8 cellular contexts compared by ENCODE assay signal in genomic region chr2:127086800-127087737, GRCh38. TPM values are rescaled to one million over a fixed set of nuclear protein-coding genes. Genes with fewer than 3 reads are reported as not detected.
A peak's percentile ranks its signal among the peaks of the same experiment; 100 is the strongest.
DNase-seq lines count a peak whose midpoint lies in the region; TF ChIP-seq lines count a peak whose summit lies in the region.

No MANE protein-coding gene starts in this region.

- peaks cover 25 to 35% of the 10 kb centered on the region in 2 donors for H3K4me1 ChIP-seq in mucosa of rectum (ENCODE audit: control insufficient read depth in 2 of 2, insufficient read depth in 2 of 2, low read length in 2 of 2)

- TF ChIP-seq CTCF in GM12875 (IDR thresholded peaks at IDR 0.05; ENCODE audit: borderline replicate concordance, insufficient read depth, low read depth, low read length) (no peak), HFF-Myc (IDR thresholded peaks at IDR 0.05; ENCODE audit: low read depth, low read length, missing control alignments) (no peak), NB4 (IDR thresholded peaks at IDR 0.05; ENCODE audit: low read depth, low read length) (no peak), dorsolateral prefrontal cortex (IDR thresholded peaks at IDR 0.05 in 54 of 56, conservative IDR thresholded peaks at IDR 0.05 in 2 of 56; ENCODE audit: low read depth in 1 of 56, partially characterized antibody in 56 of 56) (no peak)

- no peaks in the 10 kb centered on the region for H3K9me3 ChIP-seq in mucosa of rectum (ENCODE audit: control insufficient read depth in 2 of 2, low read length in 2 of 2)

- no peak for DNase-seq in HFF-Myc (ENCODE audit: extremely low read depth, low read depth)
- peak; percentile 97 for DNase-seq in NB4 (ENCODE audit: low read depth)
- DNase-seq in dorsolateral prefrontal cortex: no peak
- no peak for DNase-seq in NCI-H524 (lab: John Stamatoyannopoulos, UW)
- DNase-seq in activated CD4-positive, alpha-beta T cell treated with anti-CD3 and anti-CD28 coated beads, Interleukin-2, amount 50 U/mL, for 1 hour: no peak
- no peak for DNase-seq in SW480 (ENCODE audit: low spot score)

- H3K36me3 ChIP-seq in mucosa of rectum (ENCODE audit: control insufficient read depth in 2 of 2, insufficient read depth in 2 of 2, low read length in 2 of 2): no peaks in the 10 kb centered on the region

- H3K4me3 ChIP-seq in GM12875 (ENCODE audit: low read depth, low read length): peak overlapping the region; percentile 24
- H3K4me3 ChIP-seq in HFF-Myc (replicated peaks; ENCODE audit: low read depth, low read length): peak overlapping the region; percentile 35
- peak overlapping the region; percentile 21 for H3K4me3 ChIP-seq in NB4 (ENCODE audit: low read depth, low read length)
- H3K4me3 ChIP-seq in dorsolateral prefrontal cortex: peak overlapping the region in 40 of 59 donors; percentile 1 to 51 (median 24)
- H3K4me3 ChIP-seq in mucosa of rectum (ENCODE audit: low read length in 2 of 2): peak overlapping the region in 1 of 2 donors; percentile 20

- intact Hi-C loops in dorsolateral prefrontal cortex (cut with DNase I): no loop called here

- H3K9ac ChIP-seq in mucosa of rectum (ENCODE audit: low read depth in 1 of 2, low read length in 2 of 2): peak overlapping the region; percentile 6 to 13

- H3K27ac ChIP-seq in dorsolateral prefrontal cortex (peak overlapping the region; percentile 30 to 99 (median 88)), mucosa of rectum (ENCODE audit: low read depth in 2 of 2, low read length in 2 of 2) (peak overlapping the region; percentile 56 to 71)

- peak; percentile 50 for TF ChIP-seq POLR2A in NB4 (IDR thresholded peaks at IDR 0.05; ENCODE audit: extremely low read depth, insufficient read length)

- H3K27me3 ChIP-seq in dorsolateral prefrontal cortex: no peaks in the 10 kb centered on the region
- H3K27me3 ChIP-seq in mucosa of rectum (ENCODE audit: control insufficient read depth in 2 of 2, insufficient read depth in 2 of 2, low read length in 2 of 2): no peaks in the 10 kb centered on the region

RNA-seq across cellular contexts. Expression of gene BIN1, which starts 19.9 kb away (rescaled TPM):
- total RNA-seq in dorsolateral prefrontal cortex: 100 to 1,000 TPM; 151 to 703 (median 290) TPM
